Comparison of ENCODE assay signal across 12 cellular contexts in the genomic region with DNA sequence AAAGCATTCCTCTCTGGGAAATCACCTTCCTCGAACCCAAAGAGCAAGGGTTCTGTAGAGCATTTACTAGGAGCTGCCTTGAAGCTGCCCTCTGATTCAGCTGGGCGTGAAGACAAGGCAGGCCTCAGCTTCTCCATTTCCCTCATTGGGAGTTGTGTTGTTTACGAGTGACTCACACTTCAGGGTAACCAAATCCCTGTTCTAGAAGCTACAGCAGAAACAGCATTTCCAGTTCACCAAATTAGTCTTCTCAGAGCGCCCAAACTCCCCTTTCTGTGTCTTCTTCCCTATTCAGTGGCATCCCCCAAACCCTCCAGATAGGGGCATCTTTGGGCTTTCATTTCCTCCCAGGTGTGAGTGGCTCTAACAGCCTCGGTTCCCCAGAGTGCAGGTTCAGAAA. TPM values are rescaled to one million over a fixed set of nuclear protein-coding genes. Genes with fewer than 3 reads are reported as not detected.
DNase-seq lines count a peak whose midpoint lies in the region; ATAC-seq, FAIRE-seq and TF ChIP-seq lines count a peak whose summit lies in the region.
"Had no signal": no experiment of that assay in that cellular context is flagged by ENCODE, and none has a peak within 500 bp of the region (broad histone marks: within the 10 kb centered on the region; RNA-seq: fewer than 3 reads in every experiment).

No MANE protein-coding gene starts in this region.

- POLR2A ChIA-PET in HepG2 (lab: Yijun Ruan, JAX): no interaction called here

- H3K27ac ChIP-seq in GM23248 (peak overlapping the region; percentile 37), HepG2 (ENCODE audit: extremely low read length, insufficient read depth, low read length) (no peak overlapping the region), substantia nigra (ENCODE audit: low read depth, low read length, poor library complexity, severe bottlenecking) (no peak overlapping the region)
- H3K27ac ChIP-seq: colonic mucosa had no signal

- no peak for TF ChIP-seq RAD21 in HepG2 (CRISPR knock-in tag; IDR thresholded peaks at IDR 0.05)

- H3K36me3 Mint-ChIP-seq in activated T-helper 1 cell treated with anti-CD3 and anti-CD28 coated beads, Interleukin-12 subunit alpha, Interleukin-12 subunit beta, Interleukin-2, Interleukin-4 antibody, amounts not matched to agents 30 ng/mL and 10 ng/mL and 1 ng/mL, durations not matched to agents 14 hours and 24 hours and 36 hours (ENCODE audit: low read depth): no peaks in the 10 kb centered on the region

- peaks cover 14% of the 10 kb centered on the region for H3K4me1 ChIP-seq in GM23248 (ENCODE audit: insufficient read depth)
- peaks cover 49% of the 10 kb centered on the region for H3K4me1 ChIP-seq in HepG2 (ENCODE audit: insufficient read depth, low read length)
- H3K4me1 ChIP-seq: colonic mucosa had no signal

- H3K9me3 ChIP-seq in GM23248 (ENCODE audit: low read depth) (no peaks in the 10 kb centered on the region), HepG2 (ENCODE audit: low read length) (no peaks in the 10 kb centered on the region)
- H3K9me3 ChIP-seq: colonic mucosa had no signal

- no peaks in the 10 kb centered on the region for H3K27me3 Mint-ChIP-seq in activated T-helper 1 cell treated with anti-CD3 and anti-CD28 coated beads, Interleukin-12 subunit alpha, Interleukin-12 subunit beta, Interleukin-2, Interleukin-4 antibody, amounts not matched to agents 30 ng/mL and 10 ng/mL and 1 ng/mL, durations not matched to agents 14 hours and 24 hours and 36 hours (ENCODE audit: insufficient read depth)

- no peaks in the 10 kb centered on the region for H3K36me3 ChIP-seq in GM23248 (ENCODE audit: low read depth)
- H3K36me3 ChIP-seq in HepG2 (replicated peaks in 1 of 2; ENCODE audit: control insufficient read depth in 1 of 2, insufficient read depth in 2 of 2, low read length in 2 of 2): no peaks in the 10 kb centered on the region
- H3K36me3 ChIP-seq: colonic mucosa had no signal

- CTCF ChIA-PET in HepG2 (lab: Yijun Ruan, JAX; ENCODE audit: low intra/inter-chr PET ratio, low total read pairs): no interaction called here

- no peaks in the 10 kb centered on the region for H3K27me3 ChIP-seq in GM23248 (replicated peaks; ENCODE audit: insufficient read depth)
- no peaks in the 10 kb centered on the region for H3K27me3 ChIP-seq in HepG2 (ENCODE audit: control insufficient read depth in 1 of 2, insufficient read depth in 2 of 2, low read length in 2 of 2)
- H3K27me3 ChIP-seq: colonic mucosa had no signal

- H3F3A ChIP-seq in GM23248 (ENCODE audit: insufficient read depth): 0 out of 2 replicates have a peak, but pooled peaks cover 4% of the 10 kb centered on the region

- TF ChIP-seq EP300 in HepG2 (IDR thresholded peaks at IDR 0.05; ENCODE audit: low read depth in 2 of 2, low read length in 2 of 2) (no peak), HepG2 (CRISPR knock-in tag; IDR thresholded peaks at IDR 0.05; ENCODE audit: borderline replicate concordance) (no peak)

- peaks cover 32% of the 10 kb centered on the region for H3K4me1 Mint-ChIP-seq in activated T-helper 1 cell treated with anti-CD3 and anti-CD28 coated beads, Interleukin-12 subunit alpha, Interleukin-12 subunit beta, Interleukin-2, Interleukin-4 antibody, amounts not matched to agents 30 ng/mL and 10 ng/mL and 1 ng/mL, durations not matched to agents 14 hours and 24 hours and 36 hours (ENCODE audit: low read depth)

- H4K20me1 ChIP-seq in GM23248 (ENCODE audit: insufficient read depth): no peaks in the 10 kb centered on the region
- H4K20me1 ChIP-seq in HepG2 (ENCODE audit: insufficient read depth, low read length): no peaks in the 10 kb centered on the region

- no peak for ATAC-seq in HepG2

- in situ Hi-C loops in GM23248 (cut with MboI): no loop called here
- in situ Hi-C loops in astrocyte of the spinal cord (cut with HindIII; ENCODE audit: low sequenced_read_pairs): no loop called here
- in situ Hi-C loops in HepG2 (cut with HindIII; ENCODE audit: extremely low pct_ligation_motif_present, low pct_unique_long_range_greater_than_20kb): no loop called here

- no peak for FAIRE-seq in HepG2 (lab: Jason Lieb, UNC)

- no peak for TF ChIP-seq POLR2A in HepG2 (IDR thresholded peaks at IDR 0.05; ENCODE audit: insufficient read depth in 1 of 2, low read depth in 2 of 2, low read length in 2 of 2)

- H3K9me2 ChIP-seq in GM23248 (ENCODE audit: insufficient read depth): no peaks in the 10 kb centered on the region

- WGBS in GM23248 (ENCODE audit: low coverage in 1 of 2, low lambda C conversion rate in 2 of 2, missing lambda C conversion rate in 2 of 2), 2 experiments: 24% methylated on average over 4 of the region's 5 CpGs
- 50% methylated on average over 2 of the region's 5 CpGs for WGBS in HepG2 (ENCODE audit: low lambda C conversion rate)

- TF ChIP-seq CTCF in astrocyte of the spinal cord (IDR thresholded peaks at IDR 0.05; ENCODE audit: low read depth, low read length): no peak
- no peak for TF ChIP-seq CTCF in HepG2 (CRISPR knock-in tag; IDR thresholded peaks at IDR 0.05)

- intact Hi-C loops in HepG2 (cut with micrococcal nuclease; ENCODE audit: unreplicated experiment): no loop called here
- intact Hi-C loops in activated T-helper 1 cell treated with anti-CD3 and anti-CD28 coated beads, Interleukin-12 subunit alpha, Interleukin-12 subunit beta, Interleukin-2, Interleukin-4 antibody, amounts not matched to agents 30 ng/mL and 10 ng/mL and 1 ng/mL, durations not matched to agents 14 hours and 24 hours and 36 hours (cut with micrococcal nuclease): no loop called here

- H3K4me2 ChIP-seq in GM23248 (ENCODE audit: unreplicated experiment) (peak overlapping the region; percentile 53), HepG2 (ENCODE audit: low read depth, low read length) (peak overlapping the region; percentile 78)

- H3K4me3 ChIP-seq in GM23248 (no peak overlapping the region), astrocyte of the spinal cord (ENCODE audit: low read depth, low read length) (no peak overlapping the region), HepG2 (replicated peaks in 1 of 3; ENCODE audit: insufficient read depth in 1 of 3, low read depth in 2 of 3, low read length in 3 of 3) (no peak overlapping the region; a peak in 1 of 6 replicates)
- H3K4me3 ChIP-seq: colonic mucosa, lung had no signal

- H3K27ac Mint-ChIP-seq in activated T-helper 1 cell treated with anti-CD3 and anti-CD28 coated beads, Interleukin-12 subunit alpha, Interleukin-12 subunit beta, Interleukin-2, Interleukin-4 antibody, amounts not matched to agents 30 ng/mL and 10 ng/mL and 1 ng/mL, durations not matched to agents 14 hours and 24 hours and 36 hours: no peak overlapping the region

- H3K79me2 ChIP-seq in GM23248 (ENCODE audit: insufficient read depth) (no peaks in the 10 kb centered on the region), HepG2 (ENCODE audit: insufficient read depth, low read length) (no peaks in the 10 kb centered on the region)

- H3K9me3 Mint-ChIP-seq in activated T-helper 1 cell treated with anti-CD3 and anti-CD28 coated beads, Interleukin-12 subunit alpha, Interleukin-12 subunit beta, Interleukin-2, Interleukin-4 antibody, amounts not matched to agents 30 ng/mL and 10 ng/mL and 1 ng/mL, durations not matched to agents 14 hours and 24 hours and 36 hours: no peaks in the 10 kb centered on the region

- H2AFZ ChIP-seq in GM23248: peak overlapping the region; percentile 79; the same call in 1 of the 2 replicates
- H2AFZ ChIP-seq in HepG2 (ENCODE audit: low read length): no peak overlapping the region

- DNase-seq in AG08396 (ENCODE audit: low spot score): peak; percentile 62
- peak; percentile 77 for DNase-seq in GM23248
- DNase-seq in astrocyte of the spinal cord (ENCODE audit: low read depth, low spot score): peak; percentile 26
- DNase-seq in HepG2 (ENCODE audit: low spot score): no peak
- no peak for DNase-seq in stimulated activated CD4-positive, alpha-beta T cell treated with anti-CD3 and anti-CD28 coated beads, Interleukin-4, amount 100 ng/mL, for 4 hours
- no peak for DNase-seq in activated T-helper 1 cell treated with anti-CD3 and anti-CD28 coated beads, Interleukin-12 subunit alpha, Interleukin-12 subunit beta, Interleukin-2, Interleukin-4 antibody, amounts not matched to agents 30 ng/mL and 10 ng/mL and 1 ng/mL, durations not matched to agents 14 hours and 24 hours and 36 hours (ENCODE audit: low spot score)
- no peak for DNase-seq in substantia nigra (lab: John Stamatoyannopoulos, UW)
- no peak for DNase-seq in DMS114 treated with DMSO at 0.1 percent for 48 hours (lab: John Stamatoyannopoulos, UW; ENCODE audit: unreplicated experiment)
- DNase-seq: activated CD4-positive, alpha-beta T cell treated with anti-CD3 and anti-CD28 coated beads, Interleukin-2, amount 50 U/mL, for 48 hours; colonic mucosa; NCI-H526 had no signal

- H3K9ac ChIP-seq in GM23248 (no peak overlapping the region), HepG2 (ENCODE audit: insufficient read depth, low read depth, low read length) (no peak overlapping the region)

- no TSS peak for BruUV-seq in HepG2 (replicated peaks; lab: Mats Ljungman, UMichigan)

- no peak overlapping the region for H3K4me3 Mint-ChIP-seq in activated T-helper 1 cell treated with anti-CD3 and anti-CD28 coated beads, Interleukin-12 subunit alpha, Interleukin-12 subunit beta, Interleukin-2, Interleukin-4 antibody, amounts not matched to agents 30 ng/mL and 10 ng/mL and 1 ng/mL, durations not matched to agents 14 hours and 24 hours and 36 hours

RNA-seq across cellular contexts. Expression of gene XPNPEP2, which starts 0.9 kb away (rescaled TPM):
- 0.65 and 1.9 TPM in 2 replicates for total RNA-seq in GM23248 (2014; rRNA removed; shearing (Covaris generic))
- polyA plus RNA-seq in GM23248 (2016; fragmentation: Nextera tagmentation; extraction: Ambion mirVana): 0.56 and 0.74 TPM in 2 replicates
- 0.49 and 1.1 TPM in 2 replicates for total RNA-seq in HepG2 (2016; rRNA removed; fragmentation: Illumina TruSeq; extraction: Trizol)
- not detected in 2 replicates for total RNA-seq in HepG2 (2016; cell fraction: cytosol; rRNA removed; fragmentation: Illumina TruSeq; extraction: Trizol; ENCODE audit: low read depth)
- 0.34 and 1.1 TPM in 2 replicates for total RNA-seq in HepG2 (2016; cell fraction: insoluble cytoplasmic fraction; rRNA removed; fragmentation: Illumina TruSeq; extraction: Trizol)
- total RNA-seq in HepG2 (2016; cell fraction: membrane; rRNA removed; fragmentation: Illumina TruSeq; extraction: Trizol): 0.15 and 0.17 TPM in 2 replicates
- total RNA-seq in HepG2 (2016; cell fraction: nucleus; rRNA removed; fragmentation: Illumina TruSeq; extraction: Trizol): 0.68 and 1.3 TPM in 2 replicates
- polyA plus RNA-seq in HepG2 (2011; rRNA removed): 1.8 and 3.8 TPM in 2 replicates
- 1.5 and 1.7 TPM in 2 replicates for polyA plus RNA-seq in HepG2 (2011; cell fraction: cytosol; rRNA removed)
- polyA plus RNA-seq in HepG2 (2011; cell fraction: nucleus; rRNA removed): 3.5 and 4.1 TPM in 2 replicates
- 3.9 and 5.5 TPM in 2 replicates for polyA plus RNA-seq in HepG2 (2012)
- polyA plus RNA-seq in HepG2 (2016; cell fraction: cytosol; fragmentation: Illumina TruSeq; extraction: Trizol; ENCODE audit: low read depth): 0.06 and 0.21 TPM in 2 replicates
- polyA plus RNA-seq in HepG2 (2016; cell fraction: insoluble cytoplasmic fraction; fragmentation: Illumina TruSeq; extraction: Trizol; ENCODE audit: low read depth): 0.59 and 0.69 TPM in 2 replicates
- polyA plus RNA-seq in HepG2 (2016; cell fraction: membrane; fragmentation: Illumina TruSeq; extraction: Trizol; ENCODE audit: low read depth): 0.15 and 0.25 TPM in 2 replicates
- polyA plus RNA-seq in HepG2 (2016; cell fraction: nucleus; fragmentation: Illumina TruSeq; extraction: Trizol; ENCODE audit: insufficient read depth, low read depth): 2.0 and 2.7 TPM in 2 replicates
- polyA minus RNA-seq in HepG2 (2011; rRNA and poly(A)+ RNA removed; ENCODE audit: low replicate concordance): 2.4 TPM in 1 of 2 replicates, not detected in the other
- 0.53 and 1.3 TPM in 2 replicates for polyA minus RNA-seq in HepG2 (2011; cell fraction: cytosol; rRNA and poly(A)+ RNA removed)
- 2.1 and 2.9 TPM in 2 replicates for polyA minus RNA-seq in HepG2 (2011; cell fraction: nucleus; rRNA and poly(A)+ RNA removed)
- 0.16 and 0.24 TPM in 2 replicates for total RNA-seq in activated T-helper 1 cell treated with anti-CD3 and anti-CD28 coated beads, Interleukin-12 subunit alpha, Interleukin-12 subunit beta, Interleukin-2, Interleukin-4 antibody, amounts not matched to agents 30 ng/mL and 10 ng/mL and 1 ng/mL, durations not matched to agents 14 hours and 24 hours and 36 hours

RNA-seq across cellular contexts. Expression of gene SASH3, which starts 41.8 kb away (rescaled TPM):
- total RNA-seq in GM23248 (2014; rRNA removed; shearing (Covaris generic)): not detected in 2 replicates
- polyA plus RNA-seq in GM23248 (2016; fragmentation: Nextera tagmentation; extraction: Ambion mirVana) (0.06 and 0.27 TPM in 2 replicates), HepG2 (2011; rRNA removed) (0.08 and 0.09 TPM in 2 replicates)
- not detected in 2 replicates for total RNA-seq in HepG2 (2016; rRNA removed; fragmentation: Illumina TruSeq; extraction: Trizol)
- not detected in 2 replicates for total RNA-seq in HepG2 (2016; cell fraction: cytosol; rRNA removed; fragmentation: Illumina TruSeq; extraction: Trizol; ENCODE audit: low read depth)
- not detected in 2 replicates for total RNA-seq in HepG2 (2016; cell fraction: insoluble cytoplasmic fraction; rRNA removed; fragmentation: Illumina TruSeq; extraction: Trizol)
- total RNA-seq in HepG2 (2016; cell fraction: membrane; rRNA removed; fragmentation: Illumina TruSeq; extraction: Trizol): not detected in 2 replicates
- not detected in 2 replicates for total RNA-seq in HepG2 (2016; cell fraction: nucleus; rRNA removed; fragmentation: Illumina TruSeq; extraction: Trizol)
- polyA plus RNA-seq in HepG2 (2011; cell fraction: cytosol; rRNA removed): 0.11 and 0.12 TPM in 2 replicates
- 0.03 and 0.10 TPM in 2 replicates for polyA plus RNA-seq in HepG2 (2011; cell fraction: nucleus; rRNA removed)
- polyA plus RNA-seq in HepG2 (2012): 0.11 TPM in 1 of 2 replicates, not detected in the other
- not detected in 2 replicates for polyA plus RNA-seq in HepG2 (2016; cell fraction: cytosol; fragmentation: Illumina TruSeq; extraction: Trizol; ENCODE audit: low read depth)
- polyA plus RNA-seq in HepG2 (2016; cell fraction: insoluble cytoplasmic fraction; fragmentation: Illumina TruSeq; extraction: Trizol; ENCODE audit: low read depth): not detected in 2 replicates
- polyA plus RNA-seq in HepG2 (2016; cell fraction: membrane; fragmentation: Illumina TruSeq; extraction: Trizol; ENCODE audit: low read depth): not detected in 2 replicates
- not detected in 2 replicates for polyA plus RNA-seq in HepG2 (2016; cell fraction: nucleus; fragmentation: Illumina TruSeq; extraction: Trizol; ENCODE audit: insufficient read depth, low read depth)
- polyA minus RNA-seq in HepG2 (2011; rRNA and poly(A)+ RNA removed; ENCODE audit: low replicate concordance): 0.07 TPM in 1 of 2 replicates, not detected in the other
- not detected in 2 replicates for polyA minus RNA-seq in HepG2 (2011; cell fraction: cytosol; rRNA and poly(A)+ RNA removed)
- not detected in 2 replicates for polyA minus RNA-seq in HepG2 (2011; cell fraction: nucleus; rRNA and poly(A)+ RNA removed)
- 129 and 135 TPM in 2 replicates for total RNA-seq in activated T-helper 1 cell treated with anti-CD3 and anti-CD28 coated beads, Interleukin-12 subunit alpha, Interleukin-12 subunit beta, Interleukin-2, Interleukin-4 antibody, amounts not matched to agents 30 ng/mL and 10 ng/mL and 1 ng/mL, durations not matched to agents 14 hours and 24 hours and 36 hours

Comparison
In these comparisons a context has a peak if more than half of its experiments do, and no peak if none do; other contexts are left out.
1. DNase-seq: peak in AG08396 (single experiment), GM23248 (single experiment) and astrocyte of the spinal cord (single experiment); none in HepG2 (single experiment), stimulated activated CD4-positive, alpha-beta T cell treated with anti-CD3 and anti-CD28 coated beads, Interleukin-4, amount 100 ng/mL, for 4 hours (0 of 2), activated T-helper 1 cell treated with anti-CD3 and anti-CD28 coated beads, Interleukin-12 subunit alpha, Interleukin-12 subunit beta, Interleukin-2, Interleukin-4 antibody, amounts not matched to agents 30 ng/mL and 10 ng/mL and 1 ng/mL, durations not matched to agents 14 hours and 24 hours and 36 hours (single experiment), substantia nigra (0 of 49) and DMS114 treated with DMSO at 0.1 percent for 48 hours (single experiment).
2. RNA of gene SASH3, which starts 41.8 kb away (total RNA-seq): 129 to 135 TPM in activated T-helper 1 cell treated with anti-CD3 and anti-CD28 coated beads, Interleukin-12 subunit alpha, Interleukin-12 subunit beta, Interleukin-2, Interleukin-4 antibody, amounts not matched to agents 30 ng/mL and 10 ng/mL and 1 ng/mL, durations not matched to agents 14 hours and 24 hours and 36 hours; not detected in HepG2 and not detected in GM23248; every median in the first group is over 100 times any median in the second.